In the genomic region with DNA sequence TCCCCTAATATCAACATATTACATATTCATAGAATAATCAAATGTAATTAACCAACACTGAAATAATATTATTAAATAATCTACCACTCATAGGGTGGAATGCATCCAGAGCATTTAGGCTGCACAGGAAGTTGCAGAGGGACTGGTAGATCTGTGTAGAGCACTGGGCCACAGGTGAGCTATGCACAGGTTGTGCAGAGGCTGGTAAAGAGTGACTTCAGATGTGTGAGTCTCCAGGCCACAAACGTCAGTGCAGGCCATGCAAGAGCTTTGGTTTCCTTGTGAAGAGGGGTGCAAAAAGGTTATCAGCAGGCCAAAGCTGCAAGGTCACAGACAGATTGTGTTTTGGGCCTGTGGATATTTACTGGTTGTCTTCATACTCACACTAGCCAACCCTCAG, we compare ENCODE assay signal across 31 cellular contexts.
"Had no signal": no experiment of that assay in that cellular context is flagged by ENCODE, and none has a peak within 500 bp of the region (broad histone marks: within the 10 kb centered on the region; RNA-seq: fewer than 3 reads in every experiment).

No MANE protein-coding gene starts in this region.

- H3K36me3 Mint-ChIP-seq: activated CD4-positive, alpha-beta memory T cell treated with anti-CD3 and anti-CD28 coated beads for 36 hours had no signal

- H3K4me3 Mint-ChIP-seq: activated CD4-positive, alpha-beta memory T cell treated with anti-CD3 and anti-CD28 coated beads for 36 hours; activated naive CD4-positive, alpha-beta T cell treated with anti-CD3 and anti-CD28 coated beads, Interleukin-2, amount 50 U/mL, for 24 hours had no signal

- H3K4me3 ChIP-seq: PC-9 had no signal

- H3K27me3 Mint-ChIP-seq: activated CD4-positive, alpha-beta memory T cell treated with anti-CD3 and anti-CD28 coated beads for 36 hours; activated naive CD4-positive, alpha-beta T cell treated with anti-CD3 and anti-CD28 coated beads, Interleukin-2, amount 50 U/mL, for 24 hours had no signal

- H3K27me3 ChIP-seq: brain microvascular endothelial cell had no signal

- DNase-seq: activated CD4-positive, alpha-beta memory T cell treated with anti-CD3 and anti-CD28 coated beads for 36 hours; activated CD4-positive, alpha-beta T cell treated with anti-CD3 and anti-CD28 coated beads, Interleukin-2, amount 50 U/mL, for 1 hour; activated CD8-positive, alpha-beta memory T cell treated with anti-CD3 and anti-CD28 coated beads, Interleukin-2, amount 50 U/mL, for 4 hours; activated gamma-delta T cell; activated naive CD4-positive, alpha-beta T cell treated with Interleukin-2 at 50 U/mL for 16 hours; activated T-cell treated with anti-CD3 and anti-CD28 coated beads for 4 hours; activated T-cell treated with anti-CD3 and anti-CD28 coated beads, Interleukin-2, amount 50 U/mL, for 48 hours; amniotic stem cell; aorta; brain microvascular endothelial cell; MM.1S; NCI-H1092 treated with DMSO at 0.1 percent for 48 hours; NCI-H1417; NCI-H146; NCI-H187; NCI-H2029 treated with DMSO at 0.1 percent for 48 hours; NCI-H2107; NCI-H2171; NCI-H510A; NCI-H526; NCI-H748 treated with DMSO at 0.1 percent for 48 hours; NK-92 treated with Interleukin-12 subunit alpha and Interleukin-12 subunit beta, amount 100 ng/mL, for 24 hours; PC-9; Right ventricle myocardium superior; SW 1271; T-helper 1 cell; T1000 had no signal

- H3K27ac Mint-ChIP-seq: activated CD4-positive, alpha-beta memory T cell treated with anti-CD3 and anti-CD28 coated beads for 36 hours; activated T-helper 2 cell treated with anti-CD3 and anti-CD28 coated beads, Interferon-gamma antibody, Interleukin-2, Interleukin-4, amounts not matched to agents 10 μg/mL and 5 μg/mL and 100 μg/mL, durations not matched to agents 14 hours and 24 hours and 36 hours had no signal

- H3K27ac ChIP-seq: brain microvascular endothelial cell, KMS-11, RWPE1 had no signal
